Comparison of ENCODE assay signal across 10 cellular contexts in genomic region chr5:109191153-109191558, GRCh38.
DNase-seq lines count a peak whose midpoint lies in the region; ATAC-seq, FAIRE-seq and TF ChIP-seq lines count a peak whose summit lies in the region.
"Had no signal": no experiment of that assay in that cellular context is flagged by ENCODE, and none has a peak within 500 bp of the region (broad histone marks: within the 10 kb centered on the region; RNA-seq: fewer than 3 reads in every experiment).

No MANE protein-coding gene starts in this region.

- H3K4me3 ChIP-seq in small intestine (ENCODE audit: low read depth in 1 of 2, low read length in 2 of 2), result no peak overlapping the region
- no peak overlapping the region for H3K4me3 ChIP-seq in uterus
- H3K4me3 ChIP-seq: SJSA1 had no signal

- peak overlapping the region; percentile 4 for H3K4me3 Mint-ChIP-seq in activated CD4-positive, alpha-beta T cell treated with anti-CD3 and anti-CD28 coated beads, Interleukin-2, amount 10 ng/mL, durations not matched to agents 7 days and 5 days

- POLR2A ChIA-PET in activated CD4-positive, alpha-beta T cell treated with anti-CD3 and anti-CD28 coated beads, Interleukin-2, amount 10 ng/mL, durations not matched to agents 7 days and 5 days (lab: Charles Lee), result no interaction called here

- TF ChIP-seq POLR2A in uterus (IDR thresholded peaks at IDR 0.05), result no peak

- no peaks in the 10 kb centered on the region for H3K36me3 Mint-ChIP-seq in activated CD4-positive, alpha-beta T cell treated with anti-CD3 and anti-CD28 coated beads, Interleukin-2, amount 10 ng/mL, durations not matched to agents 7 days and 5 days (ENCODE audit: low read depth)

- 23 to 38% (median 34%) methylated on average over 2 of the region's 2 CpGs for WGBS in small intestine, 3 donors

- H3K27me3 ChIP-seq in small intestine (ENCODE audit: control insufficient read depth in 2 of 2, insufficient read depth in 2 of 2, low read length in 2 of 2) (no peaks in the 10 kb centered on the region), uterus (no peaks in the 10 kb centered on the region)
- H3K27me3 ChIP-seq: SJSA1 had no signal

- no peak for FAIRE-seq in small intestine (lab: Jason Lieb, UNC)

- H3K27me3 Mint-ChIP-seq in activated CD4-positive, alpha-beta T cell treated with anti-CD3 and anti-CD28 coated beads, Interleukin-2, amount 10 ng/mL, durations not matched to agents 7 days and 5 days, result no peaks in the 10 kb centered on the region

- H3K27ac Mint-ChIP-seq in activated CD4-positive, alpha-beta T cell treated with anti-CD3 and anti-CD28 coated beads, Interleukin-2, amount 10 ng/mL, durations not matched to agents 7 days and 5 days, result peak overlapping the region; percentile 86

- peaks cover 2% of the 10 kb centered on the region for H3K9me3 Mint-ChIP-seq in activated CD4-positive, alpha-beta T cell treated with anti-CD3 and anti-CD28 coated beads, Interleukin-2, amount 10 ng/mL, durations not matched to agents 7 days and 5 days

- H3K27ac ChIP-seq in small intestine (ENCODE audit: low read depth in 1 of 2, low read length in 1 of 2), result no peak overlapping the region
- H3K27ac ChIP-seq in uterus, result no peak overlapping the region
- H3K27ac ChIP-seq: SJSA1 had no signal

- H3K4me1 ChIP-seq in small intestine (ENCODE audit: control insufficient read depth in 2 of 2, insufficient read depth in 1 of 2, low read depth in 1 of 2, low read length in 1 of 2) (peaks cover 4 to 8% of the 10 kb centered on the region in 2 donors), uterus (no peaks in the 10 kb centered on the region)

- TF ChIP-seq CTCF in uterus (IDR thresholded peaks at IDR 0.05), result no peak

- ATAC-seq in HG03095 (IDR thresholded peaks at IDR 0.05; ENCODE audit: unreplicated experiment), result peak; percentile 54

- peaks cover 8% of the 10 kb centered on the region for H3K4me1 Mint-ChIP-seq in activated CD4-positive, alpha-beta T cell treated with anti-CD3 and anti-CD28 coated beads, Interleukin-2, amount 10 ng/mL, durations not matched to agents 7 days and 5 days

- H3K9me3 ChIP-seq in small intestine (ENCODE audit: control insufficient read depth, low read depth), result no peaks in the 10 kb centered on the region
- no peaks in the 10 kb centered on the region for H3K9me3 ChIP-seq in uterus
- H3K9me3 ChIP-seq: SJSA1 had no signal

- H3K36me3 ChIP-seq in small intestine (ENCODE audit: control insufficient read depth in 2 of 2, insufficient read depth in 2 of 2, low read length in 2 of 2) (no peaks in the 10 kb centered on the region), uterus (no peaks in the 10 kb centered on the region)

- CTCF ChIA-PET in activated CD4-positive, alpha-beta T cell treated with anti-CD3 and anti-CD28 coated beads, Interleukin-2, amount 10 ng/mL, durations not matched to agents 7 days and 5 days (lab: Charles Lee), result no interaction called here

- peak; percentile 31 for DNase-seq in activated CD4-positive, alpha-beta T cell treated with anti-CD3 and anti-CD28 coated beads, Interleukin-2, amount 10 ng/mL, durations not matched to agents 7 days and 5 days
- DNase-seq in activated CD4-positive, alpha-beta T cell treated with anti-CD3 and anti-CD28 coated beads, Interleukin-2, amount 50 U/mL, for 4 hours, result no peak
- DNase-seq in amniotic epithelial cell (ENCODE audit: low read depth), result peak; percentile 66
- peak; percentile 20 for DNase-seq in small intestine
- DNase-seq in uterus, result no peak
- no peak for DNase-seq in germinal center (ENCODE audit: low spot score)
- no peak for DNase-seq in NCI-H2196 (lab: John Stamatoyannopoulos, UW; ENCODE audit: unreplicated experiment)
- DNase-seq: DMS153 had no signal

- intact Hi-C loops in uterus (cut with DNase I; ENCODE audit: low total_unique reads), result no loop called here

Comparison
In these comparisons a context has a peak if more than half of its experiments do, and no peak if none do; other contexts are left out.
1. DNase-seq: peak in activated CD4-positive, alpha-beta T cell treated with anti-CD3 and anti-CD28 coated beads, Interleukin-2, amount 10 ng/mL, durations not matched to agents 7 days and 5 days (single experiment), amniotic epithelial cell (single experiment) and small intestine (single experiment); none in activated CD4-positive, alpha-beta T cell treated with anti-CD3 and anti-CD28 coated beads, Interleukin-2, amount 50 U/mL, for 4 hours (0 of 2), uterus (0 of 2), germinal center (single experiment) and NCI-H2196 (single experiment).